18 cellular contexts compared by ENCODE assay signal in genomic region chr11:90512846-90513245, GRCh38.
A peak's percentile ranks its signal among the peaks of the same experiment; 100 is the strongest.
DNase-seq lines count a peak whose midpoint lies in the region; ATAC-seq lines count a peak whose summit lies in the region.
"Had no signal": no experiment of that assay in that cellular context is flagged by ENCODE, and none has a peak within 500 bp of the region (broad histone marks: within the 10 kb centered on the region; RNA-seq: fewer than 3 reads in every experiment).

No MANE protein-coding gene starts in this region.

- ATAC-seq in GM19023 (IDR thresholded peaks at IDR 0.05; ENCODE audit: unreplicated experiment), result peak; percentile 71
- ATAC-seq in GM21619 (IDR thresholded peaks at IDR 0.05; ENCODE audit: unreplicated experiment), result peak; percentile 81
- peak; percentile 95 for ATAC-seq in HG03025 (IDR thresholded peaks at IDR 0.05; ENCODE audit: low FRiP score, unreplicated experiment)
- ATAC-seq: esophagus mucosa; naive thymus-derived CD4-positive, alpha-beta T cell had no signal

- DNase-seq in SK-N-MC (ENCODE audit: low read depth, low spot score), result no peak
- no peak for DNase-seq in NCI-H187 (lab: John Stamatoyannopoulos, UW)
- DNase-seq in NOMO-1 (lab: John Stamatoyannopoulos, UW; ENCODE audit: unreplicated experiment in 2 of 2), result no peak
- no peak for DNase-seq in NCI-H128 (lab: John Stamatoyannopoulos, UW; ENCODE audit: unreplicated experiment)
- DNase-seq in AG20443 (ENCODE audit: low spot score), result no peak
- DNase-seq: Caco-2; naive thymus-derived CD4-positive, alpha-beta T cell; NCI-H82; posterior cingulate gyrus; small intestine; stimulated activated CD4-positive, alpha-beta T cell treated with anti-CD3 and anti-CD28 coated beads, Interleukin-4, amount 100 ng/mL, for 4 hours; testis; WERI-Rb-1 had no signal

- no peak overlapping the region for H3K9ac ChIP-seq in SK-N-MC (ENCODE audit: insufficient read length)

- H3K36me3 ChIP-seq in SK-N-MC (ENCODE audit: insufficient read depth, low read length), result no peaks in the 10 kb centered on the region
- H3K36me3 ChIP-seq: WERI-Rb-1 had no signal

- no peak overlapping the region for H3K4me3 ChIP-seq in SK-N-MC
- H3K4me3 ChIP-seq: lung, testis had no signal

- H3K27ac ChIP-seq in SK-N-MC, result 0 out of 2 replicates have a peak overlapping the region, but pooled peaks have one; percentile 83
- H3K27ac ChIP-seq: testis, WERI-Rb-1 had no signal

- H3K9me3 ChIP-seq in SK-N-MC (ENCODE audit: low read depth, low read length), result no peaks in the 10 kb centered on the region
- H3K9me3 ChIP-seq: Caco-2, testis had no signal
